ENCODE assay signal across 19 cellular contexts in genomic region chrY:3007967-3008366, GRCh38.
DNase-seq lines count a peak whose midpoint lies in the region; FAIRE-seq and TF ChIP-seq lines count a peak whose summit lies in the region.
"Had no signal": no experiment of that assay in that cellular context is flagged by ENCODE, and none has a peak within 500 bp of the region (broad histone marks: within the 10 kb centered on the region; RNA-seq: fewer than 3 reads in every experiment).

No MANE protein-coding gene starts in this region.

- H3K4ac ChIP-seq in mesendoderm (ENCODE audit: low read depth, low read length) = no peak overlapping the region

- H4K8ac ChIP-seq in mesendoderm (ENCODE audit: low read depth, low read length) = no peak overlapping the region

- H4K5ac ChIP-seq in mesendoderm (ENCODE audit: low read length) = no peak overlapping the region

- CTCF ChIA-PET in Caco-2 (lab: Charles Lee) = no interaction called here

- H3K56ac ChIP-seq in mesendoderm (ENCODE audit: low read length) = no peak overlapping the region

- H3K23ac ChIP-seq in mesendoderm (ENCODE audit: low read length) = no peak overlapping the region

- FAIRE-seq in small intestine (lab: Jason Lieb, UNC) = no peak
- FAIRE-seq: G401.6, GM12892 had no signal

- H3K4me1 Mint-ChIP-seq in Caco-2 (ENCODE audit: low read depth, unreplicated experiment) = no peaks in the 10 kb centered on the region

- no peaks in the 10 kb centered on the region for H3K27me3 Mint-ChIP-seq in Caco-2 (ENCODE audit: insufficient read depth, unreplicated experiment)
- H3K27me3 Mint-ChIP-seq: CD4-positive, alpha-beta T cell; CD8-positive, alpha-beta memory T cell had no signal

- H3K9me3 ChIP-seq in small intestine (ENCODE audit: control insufficient read depth, low read depth) (no peaks in the 10 kb centered on the region), Caco-2 (no peaks in the 10 kb centered on the region)
- H3K9me3 ChIP-seq: BE2C; BLaER1 treated with 17β-estradiol and CSF1 and Interleukin-3, amounts not matched to agents 10 nM and 100 nM had no signal

- no peak overlapping the region for H3K9ac ChIP-seq in mesendoderm (ENCODE audit: low read length)
- H3K9ac ChIP-seq: BLaER1 treated with 17β-estradiol and CSF1 and Interleukin-3, amounts not matched to agents 10 nM and 100 nM; GM23248 had no signal

- H3K79me1 ChIP-seq in mesendoderm (ENCODE audit: low read length) = no peaks in the 10 kb centered on the region

- no TSS peak for BruUV-seq in Caco-2 (replicated peaks; lab: Mats Ljungman, UMichigan)

- H3K4me3 Mint-ChIP-seq in Caco-2 (ENCODE audit: unreplicated experiment) = no peak overlapping the region
- H3K4me3 Mint-ChIP-seq: CD4-positive, alpha-beta T cell; CD8-positive, alpha-beta memory T cell had no signal

- DNase-seq in mesendoderm (peak; percentile 37), small intestine (peak; percentile 88), Caco-2 (no peak), T-helper 9 cell (no peak), AML-193 (lab: John Stamatoyannopoulos, UW) (no peak)
- DNase-seq: BE2C; Calu3; CD4-positive, alpha-beta T cell; CD8-positive, alpha-beta memory T cell; DMS153; DND-41; GM23248; H7; HCEC 1CT had no signal

- no peak overlapping the region for H3K27ac Mint-ChIP-seq in Caco-2 (ENCODE audit: unreplicated experiment)
- H3K27ac Mint-ChIP-seq: CD4-positive, alpha-beta T cell; CD8-positive, alpha-beta memory T cell had no signal

- TF ChIP-seq CTCF in VCaP (conservative IDR thresholded peaks at IDR 0.05) = no peak
- no peak for TF ChIP-seq CTCF in Caco-2 (IDR thresholded peaks at IDR 0.05; ENCODE audit: insufficient read depth in 1 of 2, low read depth in 1 of 2, low read length in 1 of 2, severe bottlenecking in 1 of 2, unreplicated experiment in 1 of 2)

- intact Hi-C loops in Caco-2 (cut with micrococcal nuclease; ENCODE audit: unreplicated experiment) = no loop called here

- H2AK5ac ChIP-seq in mesendoderm (ENCODE audit: low read length) = no peak overlapping the region

- no peaks in the 10 kb centered on the region for H3K36me3 Mint-ChIP-seq in Caco-2 (ENCODE audit: insufficient read depth, unreplicated experiment)

- H3K79me2 ChIP-seq in mesendoderm (ENCODE audit: control insufficient read depth, insufficient read depth, low read length) = no peaks in the 10 kb centered on the region

- H3K36me3 ChIP-seq in mesendoderm (ENCODE audit: control insufficient read depth, insufficient read depth, low read length) (no peaks in the 10 kb centered on the region), small intestine (ENCODE audit: control insufficient read depth in 2 of 2, insufficient read depth in 2 of 2, low read length in 2 of 2) (no peaks in the 10 kb centered on the region), Caco-2 (ENCODE audit: control insufficient read depth, insufficient read depth, low read length) (no peaks in the 10 kb centered on the region)
- H3K36me3 ChIP-seq: BE2C; BLaER1 treated with 17β-estradiol and CSF1 and Interleukin-3, amounts not matched to agents 10 nM and 100 nM had no signal

- no peak overlapping the region for H3K18ac ChIP-seq in mesendoderm (ENCODE audit: low read length)

- no peak overlapping the region for H2BK120ac ChIP-seq in mesendoderm (ENCODE audit: low read depth, low read length)

- H3K27me3 ChIP-seq in mesendoderm (ENCODE audit: insufficient read depth, low read length, poor library complexity) = no peaks in the 10 kb centered on the region
- H3K27me3 ChIP-seq in small intestine (ENCODE audit: control insufficient read depth in 2 of 2, insufficient read depth in 2 of 2, low read length in 2 of 2) = no peaks in the 10 kb centered on the region
- no peaks in the 10 kb centered on the region for H3K27me3 ChIP-seq in Caco-2 (replicated peaks; ENCODE audit: control insufficient read depth, insufficient read depth, low read length)
- H3K27me3 ChIP-seq: BE2C; BLaER1 treated with 17β-estradiol and CSF1 and Interleukin-3, amounts not matched to agents 10 nM and 100 nM had no signal

- no peak overlapping the region for H2BK5ac ChIP-seq in mesendoderm (ENCODE audit: low read length)

- H3K27ac ChIP-seq in VCaP (peak overlapping the region; percentile 13; the same call in 1 of the 2 replicates), mesendoderm (ENCODE audit: low read depth, low read length) (no peak overlapping the region), small intestine (ENCODE audit: low read depth in 1 of 2, low read length in 1 of 2) (no peak overlapping the region)
- H3K27ac ChIP-seq: BLaER1 treated with 17β-estradiol and CSF1 and Interleukin-3, amounts not matched to agents 10 nM and 100 nM; GM23248 had no signal

- H3K4me3 ChIP-seq in mesendoderm (ENCODE audit: low read length) (no peak overlapping the region), small intestine (ENCODE audit: low read depth in 1 of 2, low read length in 2 of 2) (no peak overlapping the region), Caco-2 (ENCODE audit: low read depth, low read length) (no peak overlapping the region)
- H3K4me3 ChIP-seq: BLaER1 treated with 17β-estradiol and CSF1 and Interleukin-3, amounts not matched to agents 10 nM and 100 nM; GM23248 had no signal

- POLR2A ChIA-PET in Caco-2 (lab: Charles Lee) = no interaction called here

- H3K4me1 ChIP-seq in mesendoderm (ENCODE audit: control insufficient read depth, low read depth, low read length) = no peaks in the 10 kb centered on the region
- peaks cover 0 to 9% of the 10 kb centered on the region in 2 donors for H3K4me1 ChIP-seq in small intestine (ENCODE audit: control insufficient read depth in 2 of 2, insufficient read depth in 1 of 2, low read depth in 1 of 2, low read length in 1 of 2)
- no peaks in the 10 kb centered on the region for H3K4me1 ChIP-seq in Caco-2
- H3K4me1 ChIP-seq: BE2C; BLaER1 treated with 17β-estradiol and CSF1 and Interleukin-3, amounts not matched to agents 10 nM and 100 nM had no signal

- no peak overlapping the region for H3K4me2 ChIP-seq in mesendoderm (ENCODE audit: low read length)
- H3K4me2 ChIP-seq: BLaER1 treated with 17β-estradiol and CSF1 and Interleukin-3, amounts not matched to agents 10 nM and 100 nM had no signal

- no peak overlapping the region for H2BK15ac ChIP-seq in mesendoderm (replicated peaks; ENCODE audit: low read depth)

- no peaks in the 10 kb centered on the region for H3K9me3 Mint-ChIP-seq in Caco-2 (ENCODE audit: unreplicated experiment)
- H3K9me3 Mint-ChIP-seq: CD14-positive monocyte; CD4-positive, alpha-beta T cell; CD8-positive, alpha-beta memory T cell had no signal

Comparison
In these comparisons a context has a peak if more than half of its experiments do, and no peak if none do; other contexts are left out.
1. DNase-seq: peak in mesendoderm (single experiment) and small intestine (single experiment); none in Caco-2 (0 of 2), T-helper 9 cell (single experiment) and AML-193 (0 of 2).